14 cellular contexts compared by ENCODE assay signal in the genomic region with DNA sequence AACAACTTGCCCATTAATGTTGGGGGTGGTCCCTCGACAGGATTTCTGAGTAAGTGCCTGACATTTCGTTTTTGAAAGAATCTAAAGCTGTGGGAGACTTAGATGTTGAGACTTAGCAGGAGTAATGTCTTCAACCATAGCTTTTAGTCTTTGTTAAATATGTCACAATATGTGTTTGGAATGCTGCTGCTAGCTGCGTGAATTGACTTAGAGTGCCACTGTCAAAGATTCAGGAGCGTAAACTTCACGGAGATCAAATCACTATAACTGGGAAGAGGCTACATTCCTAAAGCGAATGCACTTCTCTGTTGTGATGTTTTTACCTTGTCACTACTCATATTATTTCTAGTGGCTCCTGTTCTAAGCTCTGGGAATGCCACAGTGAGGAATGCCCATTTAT.
DNase-seq lines count a peak whose midpoint lies in the region; ATAC-seq and TF ChIP-seq lines count a peak whose summit lies in the region.
"Had no signal": no experiment of that assay in that cellular context is flagged by ENCODE, and none has a peak within 500 bp of the region (broad histone marks: within the 10 kb centered on the region; RNA-seq: fewer than 3 reads in every experiment).

No MANE protein-coding gene starts in this region.

- H3K27ac Mint-ChIP-seq in natural killer cell: peak overlapping the region; percentile 17 to 94
- peak overlapping the region in 1 of 2 donors; percentile 84 for H3K27ac Mint-ChIP-seq in natural killer cell treated with Interleukin-12 subunit alpha and Interleukin-12 subunit beta and Interleukin-15 and Interleukin-18, amount 100 ng/mL, for 72 hours
- peak overlapping the region; percentile 26 for H3K27ac Mint-ChIP-seq in central memory CD8-positive, alpha-beta T cell (ENCODE audit: low read depth)
- H3K27ac Mint-ChIP-seq in nephron: peak overlapping the region in 2 of 3 experiments; percentile 8 to 42
- H3K27ac Mint-ChIP-seq in stimulated activated effector memory CD8-positive, alpha-beta T cell treated with anti-CD3 and anti-CD28 coated beads, Interleukin-12 subunit alpha, Interleukin-12 subunit beta, amount 100 ng/mL, for 72 hours: peak overlapping the region; percentile 26
- H3K27ac Mint-ChIP-seq: H9 had no signal

- no peak for DNase-seq in natural killer cell
- DNase-seq in natural killer cell treated with Interleukin-12 subunit alpha and Interleukin-12 subunit beta and Interleukin-15 and Interleukin-18, amount 100 ng/mL, for 72 hours (ENCODE audit: low spot score): no peak
- DNase-seq in central memory CD8-positive, alpha-beta T cell (ENCODE audit: low spot score in 2 of 2): no peak
- DNase-seq in stimulated activated effector memory CD8-positive, alpha-beta T cell treated with anti-CD3 and anti-CD28 coated beads, Interleukin-12 subunit alpha, Interleukin-12 subunit beta, amount 100 ng/mL, for 72 hours (ENCODE audit: low spot score in 2 of 2): no peak
- no peak for DNase-seq in NCI-H524 (lab: John Stamatoyannopoulos, UW)
- DNase-seq in OCI-M2 (lab: John Stamatoyannopoulos, UW; ENCODE audit: unreplicated experiment): no peak
- DNase-seq: 8988T; Calu3; CD4-positive, CD25-positive, alpha-beta regulatory T cell; DMS 273 treated with DMSO at 0.1 percent for 48 hours; GOT3; H9 had no signal

- H3K4me3 Mint-ChIP-seq in natural killer cell (no peak overlapping the region), nephron (no peak overlapping the region)
- H3K4me3 Mint-ChIP-seq in natural killer cell treated with Interleukin-12 subunit alpha and Interleukin-12 subunit beta and Interleukin-15 and Interleukin-18, amount 100 ng/mL, for 72 hours: no peak overlapping the region
- no peak overlapping the region for H3K4me3 Mint-ChIP-seq in central memory CD8-positive, alpha-beta T cell
- no peak overlapping the region for H3K4me3 Mint-ChIP-seq in stimulated activated effector memory CD8-positive, alpha-beta T cell treated with anti-CD3 and anti-CD28 coated beads, Interleukin-12 subunit alpha, Interleukin-12 subunit beta, amount 100 ng/mL, for 72 hours
- H3K4me3 Mint-ChIP-seq: CD4-positive, CD25-positive, alpha-beta regulatory T cell; H9 had no signal

- peaks cover 44 to 62% of the 10 kb centered on the region in 2 donors for H3K4me1 Mint-ChIP-seq in natural killer cell
- H3K4me1 Mint-ChIP-seq in natural killer cell treated with Interleukin-12 subunit alpha and Interleukin-12 subunit beta and Interleukin-15 and Interleukin-18, amount 100 ng/mL, for 72 hours (ENCODE audit: low read depth in 2 of 2): peaks cover 22 to 41% of the 10 kb centered on the region in 2 donors
- H3K4me1 Mint-ChIP-seq in central memory CD8-positive, alpha-beta T cell: peaks cover 7% of the 10 kb centered on the region
- peaks cover 70% of the 10 kb centered on the region for H3K4me1 Mint-ChIP-seq in nephron
- peaks cover 15% of the 10 kb centered on the region for H3K4me1 Mint-ChIP-seq in stimulated activated effector memory CD8-positive, alpha-beta T cell treated with anti-CD3 and anti-CD28 coated beads, Interleukin-12 subunit alpha, Interleukin-12 subunit beta, amount 100 ng/mL, for 72 hours

- H3K9me3 Mint-ChIP-seq in natural killer cell: no peaks in the 10 kb centered on the region
- no peaks in the 10 kb centered on the region for H3K9me3 Mint-ChIP-seq in natural killer cell treated with Interleukin-12 subunit alpha and Interleukin-12 subunit beta and Interleukin-15 and Interleukin-18, amount 100 ng/mL, for 72 hours
- no peaks in the 10 kb centered on the region for H3K9me3 Mint-ChIP-seq in central memory CD8-positive, alpha-beta T cell
- no peaks in the 10 kb centered on the region for H3K9me3 Mint-ChIP-seq in nephron
- H3K9me3 Mint-ChIP-seq in stimulated activated effector memory CD8-positive, alpha-beta T cell treated with anti-CD3 and anti-CD28 coated beads, Interleukin-12 subunit alpha, Interleukin-12 subunit beta, amount 100 ng/mL, for 72 hours: no peaks in the 10 kb centered on the region
- H3K9me3 Mint-ChIP-seq: CD4-positive, CD25-positive, alpha-beta regulatory T cell; H9 had no signal

- H3K27me3 Mint-ChIP-seq in natural killer cell (ENCODE audit: low read depth in 2 of 2) (no peaks in the 10 kb centered on the region), nephron (ENCODE audit: low read depth) (no peaks in the 10 kb centered on the region)
- no peaks in the 10 kb centered on the region for H3K27me3 Mint-ChIP-seq in natural killer cell treated with Interleukin-12 subunit alpha and Interleukin-12 subunit beta and Interleukin-15 and Interleukin-18, amount 100 ng/mL, for 72 hours
- H3K27me3 Mint-ChIP-seq in central memory CD8-positive, alpha-beta T cell: no peaks in the 10 kb centered on the region
- H3K27me3 Mint-ChIP-seq: CD4-positive, CD25-positive, alpha-beta regulatory T cell had no signal

- TF ChIP-seq CTCF in natural killer cell (IDR thresholded peaks at IDR 0.05): no peak
- TF ChIP-seq CTCF in nephron (IDR thresholded peaks at IDR 0.05; ENCODE audit: unreplicated experiment in 3 of 3): no peak

- H3K36me3 Mint-ChIP-seq in natural killer cell (peaks cover 18% of the 10 kb centered on the region), nephron (ENCODE audit: low read depth) (peaks cover 63% of the 10 kb centered on the region)
- peaks cover 11% of the 10 kb centered on the region for H3K36me3 Mint-ChIP-seq in natural killer cell treated with Interleukin-12 subunit alpha and Interleukin-12 subunit beta and Interleukin-15 and Interleukin-18, amount 100 ng/mL, for 72 hours
- peaks cover 33% of the 10 kb centered on the region for H3K36me3 Mint-ChIP-seq in central memory CD8-positive, alpha-beta T cell (ENCODE audit: insufficient read depth)
- H3K36me3 Mint-ChIP-seq in stimulated activated effector memory CD8-positive, alpha-beta T cell treated with anti-CD3 and anti-CD28 coated beads, Interleukin-12 subunit alpha, Interleukin-12 subunit beta, amount 100 ng/mL, for 72 hours: peaks cover 24% of the 10 kb centered on the region

- intact Hi-C loops in natural killer cell (cut with micrococcal nuclease): loop anchor here (5.0 kb wide), 1 partner anchor 217 kb away; a partner anchor contains a TSS

- ATAC-seq in natural killer cell (no peak), GM18498 (IDR thresholded peaks at IDR 0.05; ENCODE audit: unreplicated experiment) (no peak)
- no peak for ATAC-seq in natural killer cell treated with Interleukin-12 subunit alpha and Interleukin-12 subunit beta and Interleukin-15 and Interleukin-18, amount 100 ng/mL, for 72 hours
- no peak for ATAC-seq in central memory CD8-positive, alpha-beta T cell (replicated peaks; ENCODE audit: extremely low read depth, poor library complexity, severe bottlenecking)
- ATAC-seq in stimulated activated effector memory CD8-positive, alpha-beta T cell treated with anti-CD3 and anti-CD28 coated beads, Interleukin-12 subunit alpha, Interleukin-12 subunit beta, amount 100 ng/mL, for 72 hours: no peak
